Comparison of ENCODE assay signal across 11 cellular contexts in the genomic region with DNA sequence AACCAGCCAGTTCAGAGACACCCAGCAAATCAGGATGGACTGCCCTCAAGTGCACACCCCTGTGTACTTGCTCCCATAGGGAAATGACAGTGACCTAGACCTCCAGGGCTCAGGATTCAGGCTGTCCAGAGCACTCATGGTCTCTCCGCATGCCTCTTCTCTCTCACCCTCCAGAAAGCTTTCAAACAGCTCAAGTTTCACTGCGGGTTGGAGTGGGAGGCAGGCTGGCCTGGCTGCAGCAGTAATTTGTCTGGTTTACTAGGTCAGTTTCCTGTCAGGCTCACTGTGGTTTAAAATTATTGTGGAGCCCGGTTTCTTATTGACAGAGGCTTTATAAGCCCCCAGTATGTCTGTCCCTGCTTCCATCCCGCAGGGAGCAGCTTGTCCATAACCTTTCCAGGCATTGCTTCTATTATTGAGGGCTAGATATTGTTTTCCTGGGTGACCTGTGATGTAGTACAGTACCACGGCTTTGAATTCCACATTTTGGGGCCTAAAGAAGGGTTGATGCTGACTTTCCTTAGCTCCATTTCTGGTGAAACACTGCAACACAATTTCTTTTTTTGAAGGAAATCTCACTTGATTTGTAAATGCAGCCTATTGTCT.
DNase-seq lines count a peak whose midpoint lies in the region; ATAC-seq and TF ChIP-seq lines count a peak whose summit lies in the region.
"Had no signal": no experiment of that assay in that cellular context is flagged by ENCODE, and none has a peak within 500 bp of the region (broad histone marks: within the 10 kb centered on the region; RNA-seq: fewer than 3 reads in every experiment).

No MANE protein-coding gene starts in this region.

- H3K9ac ChIP-seq in adipocyte (ENCODE audit: low read length): no peak overlapping the region

- TF ChIP-seq CTCF in AG09309 (IDR thresholded peaks at IDR 0.05; ENCODE audit: control insufficient read depth, insufficient read depth, low read depth, low read length, missing control alignments): no peak
- no peak for TF ChIP-seq CTCF in HFF-Myc (IDR thresholded peaks at IDR 0.05; ENCODE audit: low read depth, low read length, missing control alignments)

- no peaks in the 10 kb centered on the region for H3K27me3 ChIP-seq in adipocyte (replicated peaks; ENCODE audit: control insufficient read depth, insufficient read depth, low read length)

- H3K9me3 ChIP-seq in adipocyte (ENCODE audit: control insufficient read depth, low read length): no peaks in the 10 kb centered on the region
- H3K9me3 ChIP-seq: HAP-1 had no signal

- no peaks in the 10 kb centered on the region for H3K36me3 ChIP-seq in adipocyte (ENCODE audit: control insufficient read depth, insufficient read depth, low read length, severe bottlenecking)
- H3K36me3 ChIP-seq: HAP-1 had no signal

- no peak overlapping the region for H3K4me3 ChIP-seq in AG09309 (ENCODE audit: control insufficient read depth, low read depth, low read length)
- no peak overlapping the region for H3K4me3 ChIP-seq in HFF-Myc (replicated peaks; ENCODE audit: low read depth, low read length)
- H3K4me3 ChIP-seq in adipocyte (ENCODE audit: low read length): no peak overlapping the region
- H3K4me3 ChIP-seq: HAP-1 had no signal

- peaks cover 6% of the 10 kb centered on the region for H3K4me1 ChIP-seq in adipocyte (ENCODE audit: control insufficient read depth, insufficient read depth, low read length)
- H3K4me1 ChIP-seq: HAP-1 had no signal

- DNase-seq in AG09309 (ENCODE audit: low read depth) (peak; percentile 31), HFF-Myc (ENCODE audit: extremely low read depth, low read depth) (peak; percentile 29), adipocyte (ENCODE audit: low read depth) (peak; percentile 78), left kidney (ENCODE audit: low read depth, low spot score) (peak; percentile 96), posterior cingulate gyrus (no peak)
- DNase-seq: effector CD8-positive, alpha-beta T cell; NCI-H774 had no signal

- intact Hi-C loops in posterior cingulate gyrus (cut with DNase I): no loop called here

- ATAC-seq in HG03439 (IDR thresholded peaks at IDR 0.05; ENCODE audit: unreplicated experiment) (no peak), GM18502 (IDR thresholded peaks at IDR 0.05; ENCODE audit: poor library complexity, unreplicated experiment) (no peak), HG03097 (IDR thresholded peaks at IDR 0.05; ENCODE audit: low FRiP score, unreplicated experiment) (no peak)

Comparison
In these comparisons a context has a peak if more than half of its experiments do, and no peak if none do; other contexts are left out.
1. DNase-seq: peak in AG09309 (single experiment), HFF-Myc (single experiment), adipocyte (single experiment) and left kidney (single experiment); none in posterior cingulate gyrus (0 of 10).